In the genomic region with DNA sequence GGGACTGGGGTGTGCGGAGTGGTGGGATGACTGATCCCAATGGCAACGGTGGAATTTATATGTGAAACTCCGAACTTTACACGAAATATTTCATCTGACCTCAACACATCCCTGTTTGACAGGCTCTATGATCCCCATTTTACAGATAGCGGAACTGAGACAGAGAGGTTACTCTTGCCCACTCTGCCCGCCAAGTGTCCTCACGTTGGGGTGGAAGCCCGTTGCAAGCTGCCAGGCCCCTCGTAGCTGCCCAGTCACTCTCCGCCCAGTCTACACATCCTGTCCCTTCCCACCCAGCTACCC, we compare ENCODE assay signal across 8 cellular contexts. TPM values are rescaled to one million over a fixed set of nuclear protein-coding genes. Genes with fewer than 3 reads are reported as not detected.
A peak's percentile ranks its signal among the peaks of the same experiment; 100 is the strongest.
DNase-seq lines count a peak whose midpoint lies in the region; ATAC-seq, FAIRE-seq and TF ChIP-seq lines count a peak whose summit lies in the region.

No MANE protein-coding gene starts in this region.

- DNase-seq in left ventricle myocardium inferior: no peak
- no peak for DNase-seq in Right ventricle myocardium superior
- no peak for DNase-seq in GM12878 (ENCODE audit: low read depth, low spot score)
- DNase-seq in mesendoderm: no peak
- DNase-seq in iPS-NIHi7 (ENCODE audit: extremely low spot score): no peak

- TF ChIP-seq RAD21 in GM12878 (IDR thresholded peaks at IDR 0.05; ENCODE audit: insufficient read depth, low read depth, low read length): no peak

- peak overlapping the region; percentile 99 for H2AFZ ChIP-seq in GM12878 (ENCODE audit: control insufficient read depth, low read depth, low read length)

- WGBS in GM12878 (ENCODE audit: insufficient coverage, insufficient replicate concordance, low lambda C conversion rate, missing lambda C conversion rate): 85% methylated on average over 9 of the region's 10 CpGs
- no CpG with 5 or more reads among the region's 10 CpGs for WGBS in mesendoderm (ENCODE audit: extremely low coverage, insufficient coverage, low lambda C conversion rate)
- 71% methylated on average over 10 of the region's 10 CpGs for WGBS in urinary bladder

- peaks cover 26% of the 10 kb centered on the region for H3K4me1 ChIP-seq in left ventricle myocardium inferior
- peaks cover 23% of the 10 kb centered on the region for H3K4me1 ChIP-seq in GM12878 (ENCODE audit: control insufficient read depth, insufficient read depth, low read length)
- peaks cover 9% of the 10 kb centered on the region for H3K4me1 ChIP-seq in mesendoderm (ENCODE audit: control insufficient read depth, low read depth, low read length)
- H3K4me1 ChIP-seq in urinary bladder (ENCODE audit: insufficient read depth): no peaks in the 10 kb centered on the region

- POLR2A ChIA-PET in GM12878 (lab: Charles Lee): interaction anchor here (0.7 to 2.2 kb wide), 16 partner anchors 9 to 184 kb away, joined by 3 to 42 read pairs (median 4); a partner anchor contains a TSS

- no peak overlapping the region for H2BK5ac ChIP-seq in mesendoderm (ENCODE audit: low read length)

- peak overlapping the region; percentile 84 for H3K56ac ChIP-seq in mesendoderm (ENCODE audit: low read length)

- RAD21 ChIA-PET in GM12878 (lab: Charles Lee; ENCODE audit: unreplicated experiment): interaction anchor here (0.7 to 3.1 kb wide), 19 partner anchors 9 to 259 kb away, joined by 3 to 54 read pairs (median 5); a partner anchor contains a TSS

- no peak overlapping the region for H3K23ac ChIP-seq in mesendoderm (ENCODE audit: low read length)

- SMC1A ChIA-PET in GM12878 (lab: Charles Lee; ENCODE audit: uncharacterized antibody, unreplicated experiment): interaction anchor here (1.0 to 3.2 kb wide), 15 partner anchors 9 to 257 kb away, joined by 3 to 30 read pairs (median 5); no protein-coding TSS in a partner anchor

- peak overlapping the region; percentile 72 for H3K9ac ChIP-seq in GM12878 (ENCODE audit: control insufficient read depth, insufficient read depth, low read length)
- H3K9ac ChIP-seq in mesendoderm (ENCODE audit: low read length): peak overlapping the region; percentile 65

- H3K18ac ChIP-seq in mesendoderm (ENCODE audit: low read length): no peak overlapping the region

- H2AK5ac ChIP-seq in mesendoderm (ENCODE audit: low read length): no peak overlapping the region

- H3K4me2 ChIP-seq in GM12878 (ENCODE audit: control insufficient read depth, insufficient read depth) (peak overlapping the region; percentile 98), mesendoderm (ENCODE audit: low read length) (peak overlapping the region; percentile 53)

- no peak for TF ChIP-seq EP300 in GM12878 (IDR thresholded peaks at IDR 0.05; ENCODE audit: borderline replicate concordance in 1 of 2, control insufficient read depth in 1 of 2, low read depth in 2 of 2, low read length in 2 of 2)

- H3K79me2 ChIP-seq in GM12878 (ENCODE audit: control insufficient read depth, insufficient read depth, low read length) (peaks cover 50% of the 10 kb centered on the region), mesendoderm (ENCODE audit: control insufficient read depth, insufficient read depth, low read length) (peaks cover 26% of the 10 kb centered on the region)

- no peak overlapping the region for H4K8ac ChIP-seq in mesendoderm (ENCODE audit: low read depth, low read length)

- no peak overlapping the region for H2BK15ac ChIP-seq in mesendoderm (replicated peaks; ENCODE audit: low read depth)

- peaks cover 58% of the 10 kb centered on the region for H3K27me3 ChIP-seq in left ventricle myocardium inferior (ENCODE audit: low read depth)
- no peaks in the 10 kb centered on the region for H3K27me3 ChIP-seq in GM12878 (replicated peaks in 1 of 2; ENCODE audit: control insufficient read depth in 2 of 2, insufficient read depth in 2 of 2, low read length in 1 of 2)
- H3K27me3 ChIP-seq in mesendoderm (ENCODE audit: insufficient read depth, low read length, poor library complexity): no peaks in the 10 kb centered on the region

- no peaks in the 10 kb centered on the region; the same call in 1 of the 2 replicates for H4K20me1 ChIP-seq in GM12878 (ENCODE audit: control insufficient read depth, insufficient read depth)

- peak overlapping the region; percentile 71 for H3K4me3 ChIP-seq in left ventricle myocardium inferior
- peak overlapping the region; percentile 72 for H3K4me3 ChIP-seq in GM12878
- no peak overlapping the region for H3K4me3 ChIP-seq in mesendoderm (ENCODE audit: low read length)
- peak overlapping the region; percentile 61 for H3K4me3 ChIP-seq in urinary bladder (ENCODE audit: low read depth, low read length)

- H3K4ac ChIP-seq in mesendoderm (ENCODE audit: low read depth, low read length): no peak overlapping the region

- H3K27ac ChIP-seq in left ventricle myocardium inferior (replicated peaks): peak overlapping the region; percentile 44
- peak overlapping the region; percentile 88 for H3K27ac ChIP-seq in GM12878 (ENCODE audit: control insufficient read depth, insufficient read depth)
- H3K27ac ChIP-seq in mesendoderm (ENCODE audit: low read depth, low read length): no peak overlapping the region
- H3K27ac ChIP-seq in urinary bladder (ENCODE audit: low read depth): no peak overlapping the region

- no peaks in the 10 kb centered on the region for H3K9me3 ChIP-seq in left ventricle myocardium inferior (replicated peaks)
- H3K9me3 ChIP-seq in GM12878 (replicated peaks; ENCODE audit: control insufficient read depth, insufficient read depth, low read length): no peaks in the 10 kb centered on the region

- H4K5ac ChIP-seq in mesendoderm (ENCODE audit: low read length): no peak overlapping the region

- in situ Hi-C loops in GM12878 (cut with MboI): no loop called here

- no TSS peak for BruUV-seq in GM12878 (replicated peaks; lab: Mats Ljungman, UMichigan)

- intact Hi-C loops in left ventricle myocardium inferior (cut with micrococcal nuclease) (no loop called here), Right ventricle myocardium superior (cut with DNase I) (no loop called here), GM12878 (cut with micrococcal nuclease; ENCODE audit: unreplicated experiment) (loop anchor here (5.0 kb wide), 1 partner anchor 204 kb away; no protein-coding TSS in a partner anchor)

- no peak for TF ChIP-seq POLR2A in GM12878 (IDR thresholded peaks at IDR 0.05; ENCODE audit: low read depth, low read length)

- TF ChIP-seq CTCF in left ventricle myocardium inferior (IDR thresholded peaks at IDR 0.05; ENCODE audit: borderline replicate concordance): no peak
- TF ChIP-seq CTCF in GM12878 (IDR thresholded peaks at IDR 0.05 in 2 of 3, conservative IDR thresholded peaks at IDR 0.05 in 1 of 3; ENCODE audit: control insufficient read depth in 2 of 3, extremely low read depth in 1 of 3, insufficient read depth in 1 of 3, low read depth in 3 of 3, low read length in 3 of 3): no peak

- CTCF ChIA-PET in GM12878 (lab: Yijun Ruan, JAX): interaction anchor here (1.1 to 3.2 kb wide), 15 partner anchors 10 to 259 kb away, joined by 3 to 40 read pairs (median 8); a partner anchor contains a TSS

- H3K36me3 ChIP-seq in left ventricle myocardium inferior: no peaks in the 10 kb centered on the region
- H3K36me3 ChIP-seq in GM12878 (ENCODE audit: control insufficient read depth in 2 of 2, insufficient read depth in 2 of 2, low read length in 1 of 2): no peaks in the 10 kb centered on the region
- H3K36me3 ChIP-seq in mesendoderm (ENCODE audit: control insufficient read depth, insufficient read depth, low read length): no peaks in the 10 kb centered on the region
- no peaks in the 10 kb centered on the region for H3K36me3 ChIP-seq in urinary bladder (ENCODE audit: insufficient read depth)

- no peak overlapping the region for H2BK120ac ChIP-seq in mesendoderm (ENCODE audit: low read depth, low read length)

- no peak for FAIRE-seq in GM12878 (lab: Jason Lieb, UNC)

- ATAC-seq in Right ventricle myocardium superior (ENCODE audit: poor library complexity) (no peak), GM12878 (no peak; the same call in 2 of the 3 replicates), GM21786 (IDR thresholded peaks at IDR 0.05; ENCODE audit: unreplicated experiment) (no peak), GM19467 (IDR thresholded peaks at IDR 0.05; ENCODE audit: unreplicated experiment) (no peak)

- H3K79me1 ChIP-seq in mesendoderm (ENCODE audit: low read length): no peaks in the 10 kb centered on the region

RNA-seq across cellular contexts. Expression of a gene that starts 0.4 kb away (rescaled TPM):
- 0.99 TPM for total RNA-seq in left ventricle myocardium inferior
- total RNA-seq in Right ventricle myocardium superior: 0.91 TPM
- total RNA-seq in GM12878 (2013; cell fraction: nucleolus; rRNA removed): 31.0 and 35.3 TPM in 2 replicates
- 17.2 and 17.4 TPM in 2 replicates for total RNA-seq in GM12878 (2014; rRNA removed)
- total RNA-seq in GM12878 (2014; rRNA removed; fragmentation: Illumina TruSeq; extraction: Trizol): 21.0 and 21.2 TPM in 2 replicates
- total RNA-seq in GM12878 (2021): 14.5 and 15.7 TPM in 2 replicates
- polyA plus RNA-seq in GM12878 (2011; ENCODE audit: low read depth): 4.8 TPM
- polyA plus RNA-seq in GM12878 (2011; rRNA removed): 34.9 and 45.3 TPM in 2 replicates
- polyA plus RNA-seq in GM12878 (2011; cell fraction: cytosol; rRNA removed): 11.7 and 17.7 TPM in 2 replicates
- polyA plus RNA-seq in GM12878 (2011; cell fraction: nucleus; rRNA removed): 14.0 and 14.4 TPM in 2 replicates
- polyA plus RNA-seq in GM12878 (2012): 6.8 and 11.8 TPM in 2 replicates
- 21.6 and 24.9 TPM in 2 replicates for polyA plus RNA-seq in GM12878 (2014; fragmentation: Illumina TruSeq; extraction: Trizol)
- 1 to 10 TPM; 4.9 to 8.9 TPM for polyA plus RNA-seq in GM12878 (2014; fragmentation: Nextera tagmentation; extraction: Ambion mirVana)
- 10.2 and 11.5 TPM in 2 replicates for polyA plus RNA-seq in GM12878 (2014; rRNA removed)
- polyA plus RNA-seq in GM12878 (2016; fragmentation: Nextera tagmentation; extraction: Ambion mirVana): 1 to 10 TPM; 4.4 to 6.8 TPM
- polyA minus RNA-seq in GM12878 (2011; rRNA and poly(A)+ RNA removed): 20.6 and 35.0 TPM in 2 replicates
- 11.5 and 11.9 TPM in 2 replicates for polyA minus RNA-seq in GM12878 (2011; cell fraction: cytosol; rRNA and poly(A)+ RNA removed)
- 11.0 and 12.6 TPM in 2 replicates for polyA minus RNA-seq in GM12878 (2011; cell fraction: nucleus; rRNA and poly(A)+ RNA removed)
- polyA plus RNA-seq in mesendoderm (2013, experiment 1 of 2): 34.7 TPM
- 36.5 TPM for polyA plus RNA-seq in mesendoderm (2013, experiment 2 of 2)
- 2.4 TPM for total RNA-seq in urinary bladder
- polyA plus RNA-seq in urinary bladder: 2.7 TPM

RNA-seq across cellular contexts. Expression of a gene that starts 48.9 kb away (rescaled TPM):
- total RNA-seq in left ventricle myocardium inferior (398 TPM), Right ventricle myocardium superior (400 TPM), GM12878 (2014; rRNA removed) (295 and 319 TPM in 2 replicates), GM12878 (2014; rRNA removed; fragmentation: Illumina TruSeq; extraction: Trizol) (603 and 632 TPM in 2 replicates), GM12878 (2021) (699 and 740 TPM in 2 replicates), urinary bladder (186 TPM)
- total RNA-seq in GM12878 (2013; cell fraction: nucleolus; rRNA removed): 404 and 419 TPM in 2 replicates
- polyA plus RNA-seq in GM12878 (2011; ENCODE audit: low read depth): 532 TPM
- polyA plus RNA-seq in GM12878 (2011; rRNA removed) (721 and 1,149 TPM in 2 replicates), GM12878 (2014; fragmentation: Illumina TruSeq; extraction: Trizol) (1,357 and 1,719 TPM in 2 replicates), GM12878 (2014; fragmentation: Nextera tagmentation; extraction: Ambion mirVana) (1,000 to 10,000 TPM in 1 of 2 experiments, 100 to 1,000 TPM in 1; 726 to 1,124 TPM), GM12878 (2014; rRNA removed) (1,063 and 1,240 TPM in 2 replicates), GM12878 (2016; fragmentation: Nextera tagmentation; extraction: Ambion mirVana) (1,000 to 10,000 TPM; 1,359 to 1,396 TPM), urinary bladder (496 TPM)
- polyA plus RNA-seq in GM12878 (2011; cell fraction: cytosol; rRNA removed): 265 and 307 TPM in 2 replicates
- polyA plus RNA-seq in GM12878 (2011; cell fraction: nucleus; rRNA removed): 577 and 864 TPM in 2 replicates
- 686 TPM in 2 replicates for polyA plus RNA-seq in GM12878 (2012)
- 198 and 212 TPM in 2 replicates for polyA minus RNA-seq in GM12878 (2011; rRNA and poly(A)+ RNA removed)
- 167 and 191 TPM in 2 replicates for polyA minus RNA-seq in GM12878 (2011; cell fraction: cytosol; rRNA and poly(A)+ RNA removed)
- 133 and 235 TPM in 2 replicates for polyA minus RNA-seq in GM12878 (2011; cell fraction: nucleus; rRNA and poly(A)+ RNA removed)
- 937 TPM for polyA plus RNA-seq in mesendoderm (2013, experiment 1 of 2)
- 922 TPM for polyA plus RNA-seq in mesendoderm (2013, experiment 2 of 2)

RNA-seq across cellular contexts. Expression of a gene that starts 49.9 kb away (rescaled TPM):
- total RNA-seq in left ventricle myocardium inferior (58.5 TPM), Right ventricle myocardium superior (54.2 TPM), GM12878 (2014; rRNA removed) (153 and 181 TPM in 2 replicates), GM12878 (2014; rRNA removed; fragmentation: Illumina TruSeq; extraction: Trizol) (303 and 305 TPM in 2 replicates), GM12878 (2021) (194 and 201 TPM in 2 replicates), urinary bladder (134 TPM)
- 188 TPM in 2 replicates for total RNA-seq in GM12878 (2013; cell fraction: nucleolus; rRNA removed)
- polyA plus RNA-seq in GM12878 (2011; ENCODE audit: low read depth): 71.4 TPM
- polyA plus RNA-seq in GM12878 (2011; rRNA removed) (238 and 407 TPM in 2 replicates), GM12878 (2014; fragmentation: Illumina TruSeq; extraction: Trizol) (307 and 369 TPM in 2 replicates), GM12878 (2014; fragmentation: Nextera tagmentation; extraction: Ambion mirVana) (100 to 1,000 TPM; 205 to 247 TPM), GM12878 (2014; rRNA removed) (191 and 239 TPM in 2 replicates), GM12878 (2016; fragmentation: Nextera tagmentation; extraction: Ambion mirVana) (100 to 1,000 TPM; 205 to 212 TPM), urinary bladder (79.6 TPM)
- polyA plus RNA-seq in GM12878 (2011; cell fraction: cytosol; rRNA removed): 70.7 and 72.5 TPM in 2 replicates
- polyA plus RNA-seq in GM12878 (2011; cell fraction: nucleus; rRNA removed): 112 and 122 TPM in 2 replicates
- polyA plus RNA-seq in GM12878 (2012): 150 and 167 TPM in 2 replicates
- 44.8 and 66.0 TPM in 2 replicates for polyA minus RNA-seq in GM12878 (2011; rRNA and poly(A)+ RNA removed)
- polyA minus RNA-seq in GM12878 (2011; cell fraction: cytosol; rRNA and poly(A)+ RNA removed): 27.1 and 39.7 TPM in 2 replicates
- polyA minus RNA-seq in GM12878 (2011; cell fraction: nucleus; rRNA and poly(A)+ RNA removed): 83.8 and 123 TPM in 2 replicates
- polyA plus RNA-seq in mesendoderm (2013, experiment 1 of 2): 207 TPM
- polyA plus RNA-seq in mesendoderm (2013, experiment 2 of 2): 206 TPM

Comparison
In these comparisons a context has a peak if more than half of its experiments do, and no peak if none do; other contexts are left out.
1. H3K27ac ChIP-seq: peak in left ventricle myocardium inferior (single experiment) and GM12878 (single experiment); none in mesendoderm (single experiment) and urinary bladder (single experiment).